In the genomic region with DNA sequence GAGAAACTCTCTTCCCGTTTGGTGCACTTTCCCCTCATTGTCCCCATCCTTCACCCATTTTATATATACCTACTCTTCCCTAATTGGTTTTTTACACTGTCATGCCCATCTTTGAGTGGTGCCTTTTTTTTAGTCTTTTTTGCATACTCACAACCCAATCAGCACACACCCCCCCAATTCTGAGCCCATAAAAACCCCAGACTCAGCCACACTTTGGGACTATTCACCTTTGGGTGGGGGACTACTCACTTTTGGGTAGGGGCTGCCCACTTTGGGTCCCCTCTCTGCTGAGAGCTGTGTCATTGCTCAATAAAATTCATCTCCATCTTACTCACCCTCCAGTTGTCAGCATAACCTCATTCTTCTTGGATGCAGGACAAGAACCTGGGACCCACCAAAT, we compare ENCODE assay signal across 38 cellular contexts.
"Had no signal": no experiment of that assay in that cellular context is flagged by ENCODE, and none has a peak within 500 bp of the region (broad histone marks: within the 10 kb centered on the region; RNA-seq: fewer than 3 reads in every experiment).

No MANE protein-coding gene starts in this region.

- H3K27ac Mint-ChIP-seq: activated naive CD4-positive, alpha-beta T cell treated with anti-CD3 and anti-CD28 coated beads for 36 hours; activated naive CD4-positive, alpha-beta T cell treated with anti-CD3 and anti-CD28 coated beads, Interleukin-2, amount 10 ng/mL, durations not matched to agents 7 days and 5 days; activated naive CD4-positive, alpha-beta T cell treated with anti-CD3 and anti-CD28 coated beads, Interleukin-2, amount 50 U/mL, for 24 hours; activated naive CD4-positive, alpha-beta T cell treated with anti-CD3 and anti-CD28 coated beads, Interleukin-2, amount 50 U/mL, for 72 hours; activated naive CD8-positive, alpha-beta T cell; activated naive CD8-positive, alpha-beta T cell treated with anti-CD3 and anti-CD28 coated beads for 36 hours; activated naive CD8-positive, alpha-beta T cell treated with anti-CD3 and anti-CD28 coated beads, Interleukin-2, amount 10 ng/mL, durations not matched to agents 7 days and 5 days; activated naive CD8-positive, alpha-beta T cell treated with anti-CD3 and anti-CD28 coated beads, Interleukin-2, amount 50 U/mL, for 24 hours; activated T-cell treated with anti-CD3 and anti-CD28 coated beads, Interleukin-2, amount 50 U/mL, for 24 hours; activated T-cell treated with anti-CD3 and anti-CD28 coated beads, Interleukin-2, amount 50 U/mL, for 72 hours; activated T-helper 1 cell treated with anti-CD3 and anti-CD28 coated beads, Interleukin-12 subunit alpha, Interleukin-12 subunit beta, Interleukin-2, Interleukin-4 antibody, amounts not matched to agents 30 ng/mL and 10 ng/mL and 1 ng/mL, durations not matched to agents 14 hours and 24 hours and 36 hours; activated T-helper 17 cell treated with anti-CD3 and anti-CD28 coated beads, Interleukin-2, amount 50 U/mL, for 72 hours; activated T-helper 2 cell treated with anti-CD3 and anti-CD28 coated beads, Interferon-gamma antibody, Interleukin-2, Interleukin-4, amounts not matched to agents 10 μg/mL and 5 μg/mL and 100 μg/mL, durations not matched to agents 14 hours and 24 hours and 36 hours; brain had no signal

- H3K4me3 Mint-ChIP-seq: activated naive CD4-positive, alpha-beta T cell treated with anti-CD3 and anti-CD28 coated beads for 36 hours; activated naive CD4-positive, alpha-beta T cell treated with anti-CD3 and anti-CD28 coated beads, Interleukin-2, amount 10 ng/mL, durations not matched to agents 7 days and 5 days; activated naive CD4-positive, alpha-beta T cell treated with anti-CD3 and anti-CD28 coated beads, Interleukin-2, amount 50 U/mL, for 24 hours; activated naive CD8-positive, alpha-beta T cell; activated naive CD8-positive, alpha-beta T cell treated with anti-CD3 and anti-CD28 coated beads for 36 hours; activated naive CD8-positive, alpha-beta T cell treated with anti-CD3 and anti-CD28 coated beads, Interleukin-2, amount 10 ng/mL, durations not matched to agents 7 days and 5 days; activated naive CD8-positive, alpha-beta T cell treated with anti-CD3 and anti-CD28 coated beads, Interleukin-2, amount 50 U/mL, for 24 hours; activated T-cell treated with anti-CD3 and anti-CD28 coated beads, Interleukin-2, amount 50 U/mL, for 24 hours; activated T-cell treated with anti-CD3 and anti-CD28 coated beads, Interleukin-2, amount 50 U/mL, for 4 hours; activated T-cell treated with anti-CD3 and anti-CD28 coated beads, Interleukin-2, amount 50 U/mL, for 72 hours; activated T-helper 1 cell treated with anti-CD3 and anti-CD28 coated beads, Interleukin-12 subunit alpha, Interleukin-12 subunit beta, Interleukin-2, Interleukin-4 antibody, amounts not matched to agents 30 ng/mL and 10 ng/mL and 1 ng/mL, durations not matched to agents 14 hours and 24 hours and 36 hours; activated T-helper 17 cell treated with anti-CD3 and anti-CD28 coated beads, Interleukin-2, amount 50 U/mL, for 72 hours; brain; central memory CD8-positive, alpha-beta T cell had no signal

- H3K4me1 Mint-ChIP-seq: activated naive CD4-positive, alpha-beta T cell treated with anti-CD3 and anti-CD28 coated beads, Interleukin-2, amount 10 ng/mL, durations not matched to agents 7 days and 5 days; activated naive CD4-positive, alpha-beta T cell treated with anti-CD3 and anti-CD28 coated beads, Interleukin-2, amount 50 U/mL, for 24 hours; activated naive CD8-positive, alpha-beta T cell treated with anti-CD3 and anti-CD28 coated beads for 36 hours; activated naive CD8-positive, alpha-beta T cell treated with anti-CD3 and anti-CD28 coated beads, Interleukin-2, amount 10 ng/mL, durations not matched to agents 7 days and 5 days; activated naive CD8-positive, alpha-beta T cell treated with anti-CD3 and anti-CD28 coated beads, Interleukin-2, amount 50 U/mL, for 24 hours; activated T-helper 17 cell treated with anti-CD3 and anti-CD28 coated beads, Interleukin-2, amount 50 U/mL, for 72 hours; brain; central memory CD8-positive, alpha-beta T cell had no signal

- H3K9me3 Mint-ChIP-seq: activated naive CD4-positive, alpha-beta T cell treated with anti-CD3 and anti-CD28 coated beads, Interleukin-2, amount 50 U/mL, for 24 hours; central memory CD8-positive, alpha-beta T cell had no signal

- H3K4me3 ChIP-seq: adrenal gland, ascending aorta, body of pancreas, breast epithelium, cardiac muscle cell had no signal

- ATAC-seq: activated naive CD4-positive, alpha-beta T cell treated with anti-CD3 and anti-CD28 coated beads, Interleukin-2, amount 50 U/mL, for 72 hours; activated naive CD8-positive, alpha-beta T cell treated with anti-CD3 and anti-CD28 coated beads, Interleukin-2, amount 50 U/mL, for 24 hours; activated T-cell treated with anti-CD3 and anti-CD28 coated beads, Interleukin-2, amount 50 U/mL, for 4 hours; activated T-cell treated with anti-CD3 and anti-CD28 coated beads, Interleukin-2, amount 50 U/mL, for 72 hours; activated T-helper 17 cell treated with anti-CD3 and anti-CD28 coated beads, Interleukin-2, amount 50 U/mL, for 72 hours; body of pancreas had no signal

- H3K27me3 ChIP-seq: ascending aorta, brain microvascular endothelial cell, cardiac muscle cell had no signal

- H3K9me3 ChIP-seq: adrenal gland had no signal

- H3K36me3 Mint-ChIP-seq: activated naive CD4-positive, alpha-beta T cell treated with anti-CD3 and anti-CD28 coated beads, Interleukin-2, amount 10 ng/mL, durations not matched to agents 7 days and 5 days; activated naive CD4-positive, alpha-beta T cell treated with anti-CD3 and anti-CD28 coated beads, Interleukin-2, amount 50 U/mL, for 24 hours; activated naive CD8-positive, alpha-beta T cell treated with anti-CD3 and anti-CD28 coated beads, Interleukin-2, amount 10 ng/mL, durations not matched to agents 7 days and 5 days; brain had no signal

- H3K27ac ChIP-seq: adrenal gland, ascending aorta, body of pancreas, brain microvascular endothelial cell, breast epithelium, cardiac muscle cell had no signal

- H3K4me1 ChIP-seq: adrenal gland, ascending aorta, body of pancreas, breast epithelium had no signal

- FAIRE-seq: astrocyte, bronchial epithelial cell had no signal

- H3K27me3 Mint-ChIP-seq: activated naive CD8-positive, alpha-beta T cell had no signal

- DNase-seq: activated gamma-delta T cell; activated gamma-delta T cell treated with Interleukin-2 at 50 U/mL for 16 hours; activated naive CD4-positive, alpha-beta T cell; activated naive CD4-positive, alpha-beta T cell treated with anti-CD3 and anti-CD28 coated beads for 36 hours; activated naive CD4-positive, alpha-beta T cell treated with anti-CD3 and anti-CD28 coated beads, Interleukin-2, amount 10 ng/mL, durations not matched to agents 7 days and 5 days; activated naive CD4-positive, alpha-beta T cell treated with anti-CD3 and anti-CD28 coated beads, Interleukin-2, amount 50 U/mL, for 16 hours; activated naive CD4-positive, alpha-beta T cell treated with Interleukin-2 at 50 U/mL for 16 hours; activated naive CD8-positive, alpha-beta T cell treated with anti-CD3 and anti-CD28 coated beads for 36 hours; activated naive CD8-positive, alpha-beta T cell treated with anti-CD3 and anti-CD28 coated beads, Interleukin-2, amount 10 ng/mL, durations not matched to agents 7 days and 5 days; activated naive CD8-positive, alpha-beta T cell treated with anti-CD3 and anti-CD28 coated beads, Interleukin-2, amount 50 U/mL, for 24 hours; activated T-cell treated with anti-CD3 and anti-CD28 coated beads, Interleukin-2, amount 50 U/mL, for 1 hour; activated T-cell treated with anti-CD3 and anti-CD28 coated beads, Interleukin-2, amount 50 U/mL, for 24 hours; activated T-cell treated with anti-CD3 and anti-CD28 coated beads, Interleukin-2, amount 50 U/mL, for 4 hours; activated T-cell treated with anti-CD3 and anti-CD28 coated beads, Interleukin-2, amount 50 U/mL, for 48 hours; activated T-cell treated with anti-CD3 and anti-CD28 coated beads, Interleukin-2, amount 50 U/mL, for 72 hours; adrenal gland; amniotic stem cell; amygdala; anterior cingulate cortex; aorta; body of pancreas; brain microvascular endothelial cell; caudate nucleus; central memory CD4-positive, alpha-beta T cell; cerebellar nuclear complex had no signal

- H3K36me3 ChIP-seq: adrenal gland, ascending aorta, brain microvascular endothelial cell, breast epithelium, cardiac muscle cell had no signal
